38 cellular contexts compared by ENCODE assay signal in genomic region chr12:129213551-129213950, GRCh38.
"Had no signal": no experiment of that assay in that cellular context is flagged by ENCODE, and none has a peak within 500 bp of the region (broad histone marks: within the 10 kb centered on the region; RNA-seq: fewer than 3 reads in every experiment).

No MANE protein-coding gene starts in this region.

- DNase-seq: activated effector memory CD4-positive, alpha-beta T cell treated with anti-CD3 and anti-CD28 coated beads, Interleukin-2, amount 50 U/mL, for 16 hours; activated effector memory CD4-positive, alpha-beta T cell treated with Interleukin-2 at 50 U/mL for 16 hours; activated gamma-delta T cell; activated gamma-delta T cell treated with Interleukin-2 at 50 U/mL for 16 hours; activated naive CD4-positive, alpha-beta T cell; activated naive CD4-positive, alpha-beta T cell treated with anti-CD3 and anti-CD28 coated beads for 36 hours; activated naive CD4-positive, alpha-beta T cell treated with anti-CD3 and anti-CD28 coated beads, Interleukin-2, amount 10 ng/mL, durations not matched to agents 7 days and 5 days; activated naive CD4-positive, alpha-beta T cell treated with anti-CD3 and anti-CD28 coated beads, Interleukin-2, amount 50 U/mL, for 16 hours; activated naive CD4-positive, alpha-beta T cell treated with Interleukin-2 at 50 U/mL for 16 hours; activated naive CD8-positive, alpha-beta T cell treated with anti-CD3 and anti-CD28 coated beads for 36 hours; activated naive CD8-positive, alpha-beta T cell treated with anti-CD3 and anti-CD28 coated beads, Interleukin-2, amount 10 ng/mL, durations not matched to agents 7 days and 5 days; activated naive CD8-positive, alpha-beta T cell treated with anti-CD3 and anti-CD28 coated beads, Interleukin-2, amount 50 U/mL, for 24 hours; activated T-cell treated with anti-CD3 and anti-CD28 coated beads, Interleukin-2, amount 50 U/mL, for 1 hour; activated T-cell treated with anti-CD3 and anti-CD28 coated beads, Interleukin-2, amount 50 U/mL, for 24 hours; activated T-cell treated with anti-CD3 and anti-CD28 coated beads, Interleukin-2, amount 50 U/mL, for 4 hours; activated T-cell treated with anti-CD3 and anti-CD28 coated beads, Interleukin-2, amount 50 U/mL, for 48 hours; activated T-cell treated with anti-CD3 and anti-CD28 coated beads, Interleukin-2, amount 50 U/mL, for 72 hours; adrenal gland; amniotic stem cell; amygdala; anterior cingulate cortex; aorta; body of pancreas; brain microvascular endothelial cell; caudate nucleus; central memory CD4-positive, alpha-beta T cell; cerebellar nuclear complex had no signal

- H3K9me3 ChIP-seq: adrenal gland, ascending aorta, body of pancreas had no signal

- H3K27ac ChIP-seq: adrenal gland, ascending aorta, body of pancreas, brain microvascular endothelial cell, breast epithelium, cardiac muscle cell had no signal

- H3K4me1 ChIP-seq: adrenal gland, ascending aorta, body of pancreas, breast epithelium had no signal

- H3K4me3 Mint-ChIP-seq: activated naive CD4-positive, alpha-beta T cell treated with anti-CD3 and anti-CD28 coated beads for 36 hours; activated naive CD4-positive, alpha-beta T cell treated with anti-CD3 and anti-CD28 coated beads, Interleukin-2, amount 10 ng/mL, durations not matched to agents 7 days and 5 days; activated naive CD4-positive, alpha-beta T cell treated with anti-CD3 and anti-CD28 coated beads, Interleukin-2, amount 50 U/mL, for 24 hours; activated naive CD8-positive, alpha-beta T cell; activated naive CD8-positive, alpha-beta T cell treated with anti-CD3 and anti-CD28 coated beads for 36 hours; activated naive CD8-positive, alpha-beta T cell treated with anti-CD3 and anti-CD28 coated beads, Interleukin-2, amount 10 ng/mL, durations not matched to agents 7 days and 5 days; activated naive CD8-positive, alpha-beta T cell treated with anti-CD3 and anti-CD28 coated beads, Interleukin-2, amount 50 U/mL, for 24 hours; activated T-cell treated with anti-CD3 and anti-CD28 coated beads, Interleukin-2, amount 50 U/mL, for 24 hours; activated T-cell treated with anti-CD3 and anti-CD28 coated beads, Interleukin-2, amount 50 U/mL, for 4 hours; activated T-cell treated with anti-CD3 and anti-CD28 coated beads, Interleukin-2, amount 50 U/mL, for 72 hours; activated T-helper 1 cell treated with anti-CD3 and anti-CD28 coated beads, Interleukin-12 subunit alpha, Interleukin-12 subunit beta, Interleukin-2, Interleukin-4 antibody, amounts not matched to agents 30 ng/mL and 10 ng/mL and 1 ng/mL, durations not matched to agents 14 hours and 24 hours and 36 hours; activated T-helper 17 cell treated with anti-CD3 and anti-CD28 coated beads, Interleukin-2, amount 50 U/mL, for 72 hours; brain; central memory CD8-positive, alpha-beta T cell had no signal

- ATAC-seq: activated naive CD4-positive, alpha-beta T cell treated with anti-CD3 and anti-CD28 coated beads, Interleukin-2, amount 50 U/mL, for 72 hours; activated naive CD8-positive, alpha-beta T cell treated with anti-CD3 and anti-CD28 coated beads, Interleukin-2, amount 50 U/mL, for 24 hours; activated T-cell treated with anti-CD3 and anti-CD28 coated beads, Interleukin-2, amount 50 U/mL, for 4 hours; activated T-cell treated with anti-CD3 and anti-CD28 coated beads, Interleukin-2, amount 50 U/mL, for 72 hours; activated T-helper 17 cell treated with anti-CD3 and anti-CD28 coated beads, Interleukin-2, amount 50 U/mL, for 72 hours; body of pancreas had no signal

- H3K4me3 ChIP-seq: adrenal gland, ascending aorta, body of pancreas, breast epithelium, cardiac muscle cell had no signal

- H3K27me3 ChIP-seq: adrenal gland, ascending aorta, body of pancreas, brain microvascular endothelial cell, breast epithelium had no signal

- H3K36me3 ChIP-seq: adrenal gland, ascending aorta, brain microvascular endothelial cell, breast epithelium, cardiac muscle cell had no signal

- H3K4me1 Mint-ChIP-seq: activated naive CD4-positive, alpha-beta T cell treated with anti-CD3 and anti-CD28 coated beads, Interleukin-2, amount 10 ng/mL, durations not matched to agents 7 days and 5 days; activated naive CD4-positive, alpha-beta T cell treated with anti-CD3 and anti-CD28 coated beads, Interleukin-2, amount 50 U/mL, for 24 hours; activated naive CD8-positive, alpha-beta T cell treated with anti-CD3 and anti-CD28 coated beads for 36 hours; activated naive CD8-positive, alpha-beta T cell treated with anti-CD3 and anti-CD28 coated beads, Interleukin-2, amount 10 ng/mL, durations not matched to agents 7 days and 5 days; activated T-helper 17 cell treated with anti-CD3 and anti-CD28 coated beads, Interleukin-2, amount 50 U/mL, for 72 hours; central memory CD8-positive, alpha-beta T cell had no signal

- H3K27ac Mint-ChIP-seq: activated naive CD4-positive, alpha-beta T cell treated with anti-CD3 and anti-CD28 coated beads for 36 hours; activated naive CD4-positive, alpha-beta T cell treated with anti-CD3 and anti-CD28 coated beads, Interleukin-2, amount 10 ng/mL, durations not matched to agents 7 days and 5 days; activated naive CD4-positive, alpha-beta T cell treated with anti-CD3 and anti-CD28 coated beads, Interleukin-2, amount 50 U/mL, for 24 hours; activated naive CD4-positive, alpha-beta T cell treated with anti-CD3 and anti-CD28 coated beads, Interleukin-2, amount 50 U/mL, for 72 hours; activated naive CD8-positive, alpha-beta T cell; activated naive CD8-positive, alpha-beta T cell treated with anti-CD3 and anti-CD28 coated beads for 36 hours; activated naive CD8-positive, alpha-beta T cell treated with anti-CD3 and anti-CD28 coated beads, Interleukin-2, amount 10 ng/mL, durations not matched to agents 7 days and 5 days; activated naive CD8-positive, alpha-beta T cell treated with anti-CD3 and anti-CD28 coated beads, Interleukin-2, amount 50 U/mL, for 24 hours; activated T-cell treated with anti-CD3 and anti-CD28 coated beads, Interleukin-2, amount 50 U/mL, for 24 hours; activated T-cell treated with anti-CD3 and anti-CD28 coated beads, Interleukin-2, amount 50 U/mL, for 72 hours; activated T-helper 1 cell treated with anti-CD3 and anti-CD28 coated beads, Interleukin-12 subunit alpha, Interleukin-12 subunit beta, Interleukin-2, Interleukin-4 antibody, amounts not matched to agents 30 ng/mL and 10 ng/mL and 1 ng/mL, durations not matched to agents 14 hours and 24 hours and 36 hours; activated T-helper 17 cell treated with anti-CD3 and anti-CD28 coated beads, Interleukin-2, amount 50 U/mL, for 72 hours; activated T-helper 2 cell treated with anti-CD3 and anti-CD28 coated beads, Interferon-gamma antibody, Interleukin-2, Interleukin-4, amounts not matched to agents 10 μg/mL and 5 μg/mL and 100 μg/mL, durations not matched to agents 14 hours and 24 hours and 36 hours; brain had no signal

- H3K27me3 Mint-ChIP-seq: activated naive CD4-positive, alpha-beta T cell treated with anti-CD3 and anti-CD28 coated beads, Interleukin-2, amount 10 ng/mL, durations not matched to agents 7 days and 5 days; activated naive CD4-positive, alpha-beta T cell treated with anti-CD3 and anti-CD28 coated beads, Interleukin-2, amount 50 U/mL, for 24 hours; activated naive CD8-positive, alpha-beta T cell; activated naive CD8-positive, alpha-beta T cell treated with anti-CD3 and anti-CD28 coated beads for 36 hours; activated naive CD8-positive, alpha-beta T cell treated with anti-CD3 and anti-CD28 coated beads, Interleukin-2, amount 10 ng/mL, durations not matched to agents 7 days and 5 days; activated naive CD8-positive, alpha-beta T cell treated with anti-CD3 and anti-CD28 coated beads, Interleukin-2, amount 50 U/mL, for 24 hours; activated T-cell treated with anti-CD3 and anti-CD28 coated beads, Interleukin-2, amount 50 U/mL, for 24 hours; activated T-helper 17 cell treated with anti-CD3 and anti-CD28 coated beads, Interleukin-2, amount 50 U/mL, for 72 hours had no signal

- H3K36me3 Mint-ChIP-seq: activated naive CD4-positive, alpha-beta T cell treated with anti-CD3 and anti-CD28 coated beads, Interleukin-2, amount 10 ng/mL, durations not matched to agents 7 days and 5 days; activated naive CD4-positive, alpha-beta T cell treated with anti-CD3 and anti-CD28 coated beads, Interleukin-2, amount 50 U/mL, for 24 hours; activated naive CD8-positive, alpha-beta T cell; activated naive CD8-positive, alpha-beta T cell treated with anti-CD3 and anti-CD28 coated beads for 36 hours; activated naive CD8-positive, alpha-beta T cell treated with anti-CD3 and anti-CD28 coated beads, Interleukin-2, amount 10 ng/mL, durations not matched to agents 7 days and 5 days had no signal
